ENCODE assay signal across 12 cellular contexts in the genomic region with DNA sequence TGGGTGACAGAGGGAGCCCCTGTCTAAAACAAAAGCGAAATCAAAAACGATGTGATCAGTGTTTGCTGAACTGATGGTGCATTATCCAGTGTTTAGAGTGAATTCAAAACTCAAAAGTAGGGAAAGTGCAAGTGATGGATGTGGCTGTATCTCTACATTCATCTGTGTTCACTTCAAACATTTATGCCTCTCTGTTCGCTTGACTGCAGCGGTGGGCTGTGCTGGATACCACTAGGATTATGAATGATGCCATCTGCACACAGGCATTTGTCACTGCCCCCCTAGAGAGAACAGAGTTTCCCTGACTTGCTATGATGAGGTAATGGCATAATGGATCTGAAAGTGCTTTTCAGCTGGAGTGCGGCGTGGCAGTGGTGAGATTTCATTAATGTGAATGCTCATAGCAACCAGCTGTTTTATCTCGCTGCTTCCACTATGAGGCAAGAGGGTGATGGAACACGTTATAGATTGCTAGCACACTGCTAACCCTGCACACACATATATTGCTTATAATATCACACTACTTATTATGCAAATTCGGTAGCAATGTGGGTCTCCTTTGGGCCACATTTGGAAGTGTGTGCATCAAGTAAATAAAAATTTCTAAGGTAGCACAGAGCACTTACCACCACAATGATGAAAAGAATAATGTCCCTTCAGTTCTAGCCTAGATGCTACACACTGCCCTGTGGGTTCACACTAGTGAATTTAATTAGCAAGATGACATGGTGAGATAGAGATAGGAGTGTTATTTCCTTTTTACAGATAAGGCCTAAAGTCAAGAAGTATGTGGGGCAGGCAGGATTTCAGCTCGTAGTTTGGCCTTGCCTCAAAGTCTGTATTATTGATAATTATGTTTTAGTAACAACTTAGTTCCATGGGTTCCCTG.
A peak's percentile ranks its signal among the peaks of the same experiment; 100 is the strongest.
DNase-seq lines count a peak whose midpoint lies in the region; ATAC-seq and TF ChIP-seq lines count a peak whose summit lies in the region.
"Had no signal": no experiment of that assay in that cellular context is flagged by ENCODE, and none has a peak within 500 bp of the region (broad histone marks: within the 10 kb centered on the region; RNA-seq: fewer than 3 reads in every experiment).

No MANE protein-coding gene starts in this region.

- DNase-seq in Right ventricle myocardium inferior (ENCODE audit: missing footprints) (no peak), left ventricle myocardium inferior (no peak), NCI-H2171 treated with DMSO at 0.1 percent for 48 hours (lab: John Stamatoyannopoulos, UW) (peak; percentile 50), coronary artery (ENCODE audit: low spot score) (peak; percentile 29), ureter (ENCODE audit: low spot score) (peak; percentile 29), germinal center (ENCODE audit: low spot score) (no peak), WTC11 (ENCODE audit: low spot score) (no peak), DMS114 treated with DMSO at 0.1 percent for 48 hours (lab: John Stamatoyannopoulos, UW; ENCODE audit: unreplicated experiment) (no peak)
- DNase-seq: cerebellar nuclear complex, foreskin melanocyte, left cardiac atrium, nucleus accumbens had no signal

- ATAC-seq in Right ventricle myocardium inferior (peak; percentile 42), WTC11 (no peak)

- no peaks in the 10 kb centered on the region for H3K27me3 ChIP-seq in left ventricle myocardium inferior (ENCODE audit: low read depth)

- no peak overlapping the region for H3K4me3 Mint-ChIP-seq in WTC11

- POLR2A ChIA-PET in WTC11 (lab: Charles Lee): no interaction called here

- H3K27ac ChIP-seq in left ventricle myocardium inferior (replicated peaks) (no peak overlapping the region), coronary artery (no peak overlapping the region)

- intact Hi-C loops in Right ventricle myocardium inferior (cut with DNase I): no loop called here
- intact Hi-C loops in left ventricle myocardium inferior (cut with micrococcal nuclease): no loop called here

- H3K9me3 Mint-ChIP-seq in WTC11: no peaks in the 10 kb centered on the region

- no peak for TF ChIP-seq CTCF in left ventricle myocardium inferior (IDR thresholded peaks at IDR 0.05; ENCODE audit: borderline replicate concordance)
- no peak for TF ChIP-seq CTCF in coronary artery (IDR thresholded peaks at IDR 0.05)
- TF ChIP-seq CTCF in WTC11 (IDR thresholded peaks at IDR 0.05): no peak

- peaks cover 9% of the 10 kb centered on the region; the same call in 1 of the 2 replicates for H3K4me1 Mint-ChIP-seq in WTC11

- H3K4me3 ChIP-seq in left ventricle myocardium inferior (no peak overlapping the region), coronary artery (no peak overlapping the region)

- no peaks in the 10 kb centered on the region for H3K27me3 Mint-ChIP-seq in WTC11 (ENCODE audit: low read depth)

- peaks cover 3% of the 10 kb centered on the region for H3K36me3 Mint-ChIP-seq in WTC11

- H3K27ac Mint-ChIP-seq in WTC11: no peak overlapping the region

- no peaks in the 10 kb centered on the region for H3K4me1 ChIP-seq in left ventricle myocardium inferior

- H3K9me3 ChIP-seq in left ventricle myocardium inferior (replicated peaks): peaks cover 7% of the 10 kb centered on the region

- CTCF ChIA-PET in WTC11 (lab: Charles Lee): no interaction called here

- H3K36me3 ChIP-seq in left ventricle myocardium inferior: no peaks in the 10 kb centered on the region

TF ChIP-seq in WTC11, 78 proteins besides CTCF, POLR2A, EP300 and RAD21:
- TF ChIP-seq NR3C1 (CRISPR knock-in tag; conservative IDR thresholded peaks at IDR 0.05; ENCODE audit: low read depth) (no peak), ZNF416 (CRISPR knock-in tag; IDR thresholded peaks at IDR 0.05) (no peak), TCF7 (CRISPR knock-in tag; IDR thresholded peaks at IDR 0.05; ENCODE audit: low read depth) (no peak), ZNF317 (CRISPR knock-in tag; IDR thresholded peaks at IDR 0.05; ENCODE audit: borderline replicate concordance, low read depth) (no peak), AFF4 (CRISPR knock-in tag; IDR thresholded peaks at IDR 0.05; ENCODE audit: borderline replicate concordance) (no peak), FOXP4 (CRISPR knock-in tag; IDR thresholded peaks at IDR 0.05) (no peak), USF1 (CRISPR knock-in tag; IDR thresholded peaks at IDR 0.05) (no peak)
- TF ChIP-seq, protein P1, sequence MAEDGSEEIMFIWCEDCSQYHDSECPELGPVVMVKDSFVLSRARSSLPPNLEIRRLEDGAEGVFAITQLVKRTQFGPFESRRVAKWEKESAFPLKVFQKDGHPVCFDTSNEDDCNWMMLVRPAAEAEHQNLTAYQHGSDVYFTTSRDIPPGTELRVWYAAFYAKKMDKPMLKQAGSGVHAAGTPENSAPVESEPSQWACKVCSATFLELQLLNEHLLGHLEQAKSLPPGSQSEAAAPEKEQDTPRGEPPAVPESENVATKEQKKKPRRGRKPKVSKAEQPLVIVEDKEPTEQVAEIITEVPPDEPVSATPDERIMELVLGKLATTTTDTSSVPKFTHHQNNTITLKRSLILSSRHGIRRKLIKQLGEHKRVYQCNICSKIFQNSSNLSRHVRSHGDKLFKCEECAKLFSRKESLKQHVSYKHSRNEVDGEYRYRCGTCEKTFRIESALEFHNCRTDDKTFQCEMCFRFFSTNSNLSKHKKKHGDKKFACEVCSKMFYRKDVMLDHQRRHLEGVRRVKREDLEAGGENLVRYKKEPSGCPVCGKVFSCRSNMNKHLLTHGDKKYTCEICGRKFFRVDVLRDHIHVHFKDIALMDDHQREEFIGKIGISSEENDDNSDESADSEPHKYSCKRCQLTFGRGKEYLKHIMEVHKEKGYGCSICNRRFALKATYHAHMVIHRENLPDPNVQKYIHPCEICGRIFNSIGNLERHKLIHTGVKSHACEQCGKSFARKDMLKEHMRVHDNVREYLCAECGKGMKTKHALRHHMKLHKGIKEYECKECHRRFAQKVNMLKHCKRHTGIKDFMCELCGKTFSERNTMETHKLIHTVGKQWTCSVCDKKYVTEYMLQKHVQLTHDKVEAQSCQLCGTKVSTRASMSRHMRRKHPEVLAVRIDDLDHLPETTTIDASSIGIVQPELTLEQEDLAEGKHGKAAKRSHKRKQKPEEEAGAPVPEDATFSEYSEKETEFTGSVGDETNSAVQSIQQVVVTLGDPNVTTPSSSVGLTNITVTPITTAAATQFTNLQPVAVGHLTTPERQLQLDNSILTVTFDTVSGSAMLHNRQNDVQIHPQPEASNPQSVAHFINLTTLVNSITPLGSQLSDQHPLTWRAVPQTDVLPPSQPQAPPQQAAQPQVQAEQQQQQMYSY (CRISPR knock-in tag; IDR thresholded peaks at IDR 0.05): no peak
- TF ChIP-seq, protein P2, sequence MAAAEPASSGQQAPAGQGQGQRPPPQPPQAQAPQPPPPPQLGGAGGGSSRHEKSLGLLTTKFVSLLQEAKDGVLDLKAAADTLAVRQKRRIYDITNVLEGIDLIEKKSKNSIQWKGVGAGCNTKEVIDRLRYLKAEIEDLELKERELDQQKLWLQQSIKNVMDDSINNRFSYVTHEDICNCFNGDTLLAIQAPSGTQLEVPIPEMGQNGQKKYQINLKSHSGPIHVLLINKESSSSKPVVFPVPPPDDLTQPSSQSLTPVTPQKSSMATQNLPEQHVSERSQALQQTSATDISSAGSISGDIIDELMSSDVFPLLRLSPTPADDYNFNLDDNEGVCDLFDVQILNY (CRISPR knock-in tag; IDR thresholded peaks at IDR 0.05): no peak

Comparison
In these comparisons a context has a peak if more than half of its experiments do, and no peak if none do; other contexts are left out.
1. DNase-seq: peak in NCI-H2171 treated with DMSO at 0.1 percent for 48 hours (single experiment), coronary artery (single experiment) and ureter (single experiment); none in Right ventricle myocardium inferior (single experiment), left ventricle myocardium inferior (single experiment), germinal center (single experiment), WTC11 (single experiment) and DMS114 treated with DMSO at 0.1 percent for 48 hours (single experiment).